In the genomic region with DNA sequence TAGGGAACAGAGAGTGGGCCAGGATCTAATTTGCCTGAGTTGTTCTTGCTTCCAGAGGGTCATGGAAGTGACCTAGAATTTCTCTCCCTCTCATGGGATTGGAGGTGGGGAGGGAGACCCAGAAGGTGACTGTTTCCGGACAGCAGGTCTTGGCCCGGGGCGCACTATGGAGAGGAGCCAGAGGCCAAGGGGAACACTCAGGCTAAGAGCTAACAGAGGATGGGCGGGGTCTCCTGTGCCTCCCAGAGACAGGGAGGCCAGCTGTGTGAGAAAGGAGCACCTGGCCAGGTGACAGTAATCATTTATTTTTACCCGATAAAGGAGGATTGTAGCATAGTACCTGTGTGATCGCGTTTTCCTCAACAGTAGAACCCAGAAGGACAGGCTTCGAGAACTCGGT, we compare ENCODE assay signal across 16 cellular contexts.
"Had no signal": no experiment of that assay in that cellular context is flagged by ENCODE, and none has a peak within 500 bp of the region (broad histone marks: within the 10 kb centered on the region; RNA-seq: fewer than 3 reads in every experiment).

No MANE protein-coding gene starts in this region.

- H3K36me3 Mint-ChIP-seq: stimulated activated memory B cell treated with anti-CD40 and anti-IgM and Interleukin-4, amounts not matched to agents 10 μg/mL and 1 μg/mL and 100 μg/mL, for 72 hours had no signal

- H3K36me3 ChIP-seq: cardiac muscle cell, heart right ventricle, transverse colon had no signal

- H3K27ac ChIP-seq: cardiac muscle cell, coronary artery, heart right ventricle, parathyroid adenoma, skin epidermis, transverse colon had no signal

- H3K4me3 Mint-ChIP-seq: activated naive CD8-positive, alpha-beta T cell treated with anti-CD3 and anti-CD28 coated beads, Interleukin-2, amount 50 U/mL, for 24 hours; neural crest cell; stimulated activated memory B cell treated with anti-CD40 and anti-IgM and Interleukin-4, amounts not matched to agents 10 μg/mL and 1 μg/mL and 100 μg/mL, for 72 hours had no signal

- H3K9me3 ChIP-seq: heart right ventricle, transverse colon had no signal

- H3K4me1 Mint-ChIP-seq: stimulated activated memory B cell treated with anti-CD40 and anti-IgM and Interleukin-4, amounts not matched to agents 10 μg/mL and 1 μg/mL and 100 μg/mL, for 72 hours had no signal

- H3K9me3 Mint-ChIP-seq: stimulated activated memory B cell treated with anti-CD40 and anti-IgM and Interleukin-4, amounts not matched to agents 10 μg/mL and 1 μg/mL and 100 μg/mL, for 72 hours had no signal

- H3K4me3 ChIP-seq: cardiac muscle cell, coronary artery, heart right ventricle, skin epidermis, transverse colon had no signal

- H3K27ac Mint-ChIP-seq: activated naive CD8-positive, alpha-beta T cell treated with anti-CD3 and anti-CD28 coated beads, Interleukin-2, amount 50 U/mL, for 24 hours; stimulated activated memory B cell treated with anti-CD40 and anti-IgM and Interleukin-4, amounts not matched to agents 10 μg/mL and 1 μg/mL and 100 μg/mL, for 72 hours had no signal

- DNase-seq: activated CD4-positive, alpha-beta T cell treated with anti-CD3 and anti-CD28 coated beads, Interleukin-2, amount 50 U/mL, for 48 hours; activated naive CD8-positive, alpha-beta T cell treated with anti-CD3 and anti-CD28 coated beads, Interleukin-2, amount 50 U/mL, for 24 hours; activated T-cell treated with anti-CD3 and anti-CD28 coated beads, Interleukin-2, amount 50 U/mL, for 48 hours; effector CD4-positive, alpha-beta T cell; foreskin melanocyte; heart right ventricle; retina; substantia nigra; transverse colon had no signal

- ATAC-seq: activated CD4-positive, CD25-positive, alpha-beta regulatory T cell treated with anti-CD3 and anti-CD28 coated beads, Interleukin-2, amount 50 U/mL, for 24 hours; activated naive CD8-positive, alpha-beta T cell treated with anti-CD3 and anti-CD28 coated beads, Interleukin-2, amount 50 U/mL, for 24 hours; stimulated activated memory B cell treated with anti-CD40 and anti-IgM and Interleukin-4, amounts not matched to agents 10 μg/mL and 1 μg/mL and 100 μg/mL, for 72 hours had no signal

- H3K4me1 ChIP-seq: parathyroid adenoma, transverse colon had no signal

- H3K27me3 ChIP-seq: cardiac muscle cell, heart right ventricle, transverse colon had no signal
